2 cellular contexts compared by ENCODE assay signal in genomic region chr6:169169941-169170582, GRCh38.
TF ChIP-seq lines count a peak whose summit lies in the region.

No MANE protein-coding gene starts in this region.

TF ChIP-seq in GM23338, 12 proteins besides CTCF, POLR2A, EP300 and RAD21 (continued from another document):
- no peak for TF ChIP-seq ETS1 (IDR thresholded peaks at IDR 0.05)
- no peak for TF ChIP-seq ZNF462 (CRISPR knock-in tag; IDR thresholded peaks at IDR 0.05)
- no peak for TF ChIP-seq EZH2phosphoT487 (IDR thresholded peaks at IDR 0.05; ENCODE audit: unreplicated experiment)
- no peak for TF ChIP-seq ZNF114 (CRISPR knock-in tag; IDR thresholded peaks at IDR 0.05)
- no peak for TF ChIP-seq REST (IDR thresholded peaks at IDR 0.05; ENCODE audit: unreplicated experiment)
- TF ChIP-seq CREB1 (CRISPR knock-in tag; IDR thresholded peaks at IDR 0.05; ENCODE audit: low read depth) = no peak
- TF ChIP-seq NANOG (IDR thresholded peaks at IDR 0.05; ENCODE audit: borderline replicate concordance) = no peak
- no peak for TF ChIP-seq EZH2 (IDR thresholded peaks at IDR 0.05; ENCODE audit: low read depth, unreplicated experiment)
- TF ChIP-seq POLR2AphosphoS5 (IDR thresholded peaks at IDR 0.05; ENCODE audit: low read depth) = no peak
- TF ChIP-seq JUNB (IDR thresholded peaks at IDR 0.05; ENCODE audit: unreplicated experiment) = no peak

TF ChIP-seq in IMR-90, 13 proteins besides CTCF, POLR2A, EP300 and RAD21 (continued from another document):
- TF ChIP-seq USF2 (IDR thresholded peaks at IDR 0.05; ENCODE audit: low read depth, low read length) (no peak), ELK1 (IDR thresholded peaks at IDR 0.05; ENCODE audit: borderline replicate concordance, low read depth, low read length) (no peak), RCOR1 (IDR thresholded peaks at IDR 0.05; ENCODE audit: insufficient replicate concordance, low read length) (no peak), BHLHE40 (IDR thresholded peaks at IDR 0.05; ENCODE audit: low read depth, low read length) (no peak), MXI1 (IDR thresholded peaks at IDR 0.05; ENCODE audit: borderline replicate concordance, low read depth, low read length) (no peak)
